In the genomic region with DNA sequence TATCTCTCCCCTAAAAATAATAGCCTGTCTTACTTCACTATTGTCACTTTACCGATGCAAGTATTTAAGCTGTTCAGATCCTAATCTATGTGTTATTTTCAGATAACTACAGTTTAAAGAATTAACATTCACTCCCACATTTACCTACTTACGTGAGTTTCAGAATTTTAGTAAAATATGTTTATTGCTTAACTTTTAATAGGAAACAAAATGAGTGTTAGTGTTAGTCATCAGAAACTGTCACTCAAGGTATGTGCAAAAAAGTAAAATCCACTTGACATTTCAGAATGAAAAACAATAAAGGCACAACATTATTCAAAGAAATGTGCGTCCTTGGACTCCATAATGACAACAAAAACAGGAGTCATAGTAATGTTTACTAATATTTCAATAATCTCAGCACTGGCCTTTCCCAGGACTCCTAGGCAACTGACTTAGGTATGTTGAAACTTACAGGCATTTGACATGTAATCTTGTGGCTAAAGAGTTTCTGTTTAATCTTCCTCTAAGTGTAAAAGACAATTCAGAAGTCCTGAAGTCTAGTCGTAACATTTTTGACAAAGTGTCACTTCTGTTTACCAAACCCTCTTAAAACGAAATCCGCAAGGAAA, we compare ENCODE assay signal across 2 cellular contexts.
A peak's percentile ranks its signal among the peaks of the same experiment; 100 is the strongest.
TF ChIP-seq lines count a peak whose summit lies in the region.

No MANE protein-coding gene starts in this region.

TF ChIP-seq in HepG2, 621 proteins besides CTCF, POLR2A, EP300 and RAD21:
- TF ChIP-seq ZMYM4 (CRISPR knock-in tag; IDR thresholded peaks at IDR 0.05): no peak
- TF ChIP-seq RBFOX2 (IDR thresholded peaks at IDR 0.05; ENCODE audit: low read depth, low read length): 0 out of 2 replicates have a peak, but pooled peaks have one; percentile 38

TF ChIP-seq in GM23338, 12 proteins besides CTCF, POLR2A, EP300 and RAD21:
- TF ChIP-seq NANOG (IDR thresholded peaks at IDR 0.05; ENCODE audit: borderline replicate concordance) (no peak), JUNB (IDR thresholded peaks at IDR 0.05; ENCODE audit: unreplicated experiment) (no peak), CREB1 (CRISPR knock-in tag; IDR thresholded peaks at IDR 0.05; ENCODE audit: low read depth) (no peak), ZNF114 (CRISPR knock-in tag; IDR thresholded peaks at IDR 0.05) (no peak), REST (IDR thresholded peaks at IDR 0.05; ENCODE audit: unreplicated experiment) (no peak), ZNF331 (CRISPR knock-in tag; IDR thresholded peaks at IDR 0.05; ENCODE audit: low read depth) (no peak), EZH2phosphoT487 (IDR thresholded peaks at IDR 0.05; ENCODE audit: unreplicated experiment) (no peak), STAT1 (IDR thresholded peaks at IDR 0.05; ENCODE audit: unreplicated experiment) (no peak), EZH2 (IDR thresholded peaks at IDR 0.05; ENCODE audit: low read depth, unreplicated experiment) (no peak), POLR2AphosphoS5 (IDR thresholded peaks at IDR 0.05; ENCODE audit: low read depth) (no peak)
- TF ChIP-seq, protein P1, sequence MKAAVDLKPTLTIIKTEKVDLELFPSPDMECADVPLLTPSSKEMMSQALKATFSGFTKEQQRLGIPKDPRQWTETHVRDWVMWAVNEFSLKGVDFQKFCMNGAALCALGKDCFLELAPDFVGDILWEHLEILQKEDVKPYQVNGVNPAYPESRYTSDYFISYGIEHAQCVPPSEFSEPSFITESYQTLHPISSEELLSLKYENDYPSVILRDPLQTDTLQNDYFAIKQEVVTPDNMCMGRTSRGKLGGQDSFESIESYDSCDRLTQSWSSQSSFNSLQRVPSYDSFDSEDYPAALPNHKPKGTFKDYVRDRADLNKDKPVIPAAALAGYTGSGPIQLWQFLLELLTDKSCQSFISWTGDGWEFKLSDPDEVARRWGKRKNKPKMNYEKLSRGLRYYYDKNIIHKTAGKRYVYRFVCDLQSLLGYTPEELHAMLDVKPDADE (IDR thresholded peaks at IDR 0.05): no peak
- TF ChIP-seq, protein P2, sequence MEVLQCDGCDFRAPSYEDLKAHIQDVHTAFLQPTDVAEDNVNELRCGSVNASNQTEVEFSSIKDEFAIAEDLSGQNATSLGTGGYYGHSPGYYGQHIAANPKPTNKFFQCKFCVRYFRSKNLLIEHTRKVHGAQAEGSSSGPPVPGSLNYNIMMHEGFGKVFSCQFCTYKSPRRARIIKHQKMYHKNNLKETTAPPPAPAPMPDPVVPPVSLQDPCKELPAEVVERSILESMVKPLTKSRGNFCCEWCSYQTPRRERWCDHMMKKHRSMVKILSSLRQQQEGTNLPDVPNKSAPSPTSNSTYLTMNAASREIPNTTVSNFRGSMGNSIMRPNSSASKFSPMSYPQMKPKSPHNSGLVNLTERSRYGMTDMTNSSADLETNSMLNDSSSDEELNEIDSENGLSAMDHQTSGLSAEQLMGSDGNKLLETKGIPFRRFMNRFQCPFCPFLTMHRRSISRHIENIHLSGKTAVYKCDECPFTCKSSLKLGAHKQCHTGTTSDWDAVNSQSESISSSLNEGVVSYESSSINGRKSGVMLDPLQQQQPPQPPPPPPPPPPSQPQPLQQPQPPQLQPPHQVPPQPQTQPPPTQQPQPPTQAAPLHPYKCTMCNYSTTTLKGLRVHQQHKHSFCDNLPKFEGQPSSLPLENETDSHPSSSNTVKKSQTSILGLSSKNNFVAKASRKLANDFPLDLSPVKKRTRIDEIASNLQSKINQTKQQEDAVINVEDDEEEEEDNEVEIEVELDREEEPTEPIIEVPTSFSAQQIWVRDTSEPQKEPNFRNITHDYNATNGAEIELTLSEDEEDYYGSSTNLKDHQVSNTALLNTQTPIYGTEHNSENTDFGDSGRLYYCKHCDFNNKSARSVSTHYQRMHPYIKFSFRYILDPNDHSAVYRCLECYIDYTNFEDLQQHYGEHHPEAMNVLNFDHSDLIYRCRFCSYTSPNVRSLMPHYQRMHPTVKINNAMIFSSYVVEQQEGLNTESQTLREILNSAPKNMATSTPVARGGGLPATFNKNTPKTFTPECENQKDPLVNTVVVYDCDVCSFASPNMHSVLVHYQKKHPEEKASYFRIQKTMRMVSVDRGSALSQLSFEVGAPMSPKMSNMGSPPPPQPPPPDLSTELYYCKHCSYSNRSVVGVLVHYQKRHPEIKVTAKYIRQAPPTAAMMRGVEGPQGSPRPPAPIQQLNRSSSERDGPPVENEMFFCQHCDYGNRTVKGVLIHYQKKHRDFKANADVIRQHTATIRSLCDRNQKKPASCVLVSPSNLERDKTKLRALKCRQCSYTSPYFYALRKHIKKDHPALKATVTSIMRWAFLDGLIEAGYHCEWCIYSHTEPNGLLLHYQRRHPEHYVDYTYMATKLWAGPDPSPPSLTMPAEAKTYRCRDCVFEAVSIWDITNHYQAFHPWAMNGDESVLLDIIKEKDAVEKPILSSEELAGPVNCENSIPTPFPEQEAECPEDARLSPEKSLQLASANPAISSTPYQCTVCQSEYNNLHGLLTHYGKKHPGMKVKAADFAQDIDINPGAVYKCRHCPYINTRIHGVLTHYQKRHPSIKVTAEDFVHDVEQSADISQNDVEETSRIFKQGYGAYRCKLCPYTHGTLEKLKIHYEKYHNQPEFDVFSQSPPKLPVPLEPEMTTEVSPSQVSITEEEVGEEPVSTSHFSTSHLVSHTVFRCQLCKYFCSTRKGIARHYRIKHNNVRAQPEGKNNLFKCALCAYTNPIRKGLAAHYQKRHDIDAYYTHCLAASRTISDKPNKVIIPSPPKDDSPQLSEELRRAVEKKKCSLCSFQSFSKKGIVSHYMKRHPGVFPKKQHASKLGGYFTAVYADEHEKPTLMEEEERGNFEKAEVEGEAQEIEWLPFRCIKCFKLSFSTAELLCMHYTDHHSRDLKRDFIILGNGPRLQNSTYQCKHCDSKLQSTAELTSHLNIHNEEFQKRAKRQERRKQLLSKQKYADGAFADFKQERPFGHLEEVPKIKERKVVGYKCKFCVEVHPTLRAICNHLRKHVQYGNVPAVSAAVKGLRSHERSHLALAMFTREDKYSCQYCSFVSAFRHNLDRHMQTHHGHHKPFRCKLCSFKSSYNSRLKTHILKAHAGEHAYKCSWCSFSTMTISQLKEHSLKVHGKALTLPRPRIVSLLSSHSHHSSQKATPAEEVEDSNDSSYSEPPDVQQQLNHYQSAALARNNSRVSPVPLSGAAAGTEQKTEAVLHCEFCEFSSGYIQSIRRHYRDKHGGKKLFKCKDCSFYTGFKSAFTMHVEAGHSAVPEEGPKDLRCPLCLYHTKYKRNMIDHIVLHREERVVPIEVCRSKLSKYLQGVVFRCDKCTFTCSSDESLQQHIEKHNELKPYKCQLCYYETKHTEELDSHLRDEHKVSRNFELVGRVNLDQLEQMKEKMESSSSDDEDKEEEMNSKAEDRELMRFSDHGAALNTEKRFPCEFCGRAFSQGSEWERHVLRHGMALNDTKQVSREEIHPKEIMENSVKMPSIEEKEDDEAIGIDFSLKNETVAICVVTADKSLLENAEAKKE (CRISPR knock-in tag; IDR thresholded peaks at IDR 0.05): no peak
